In the genomic region with DNA sequence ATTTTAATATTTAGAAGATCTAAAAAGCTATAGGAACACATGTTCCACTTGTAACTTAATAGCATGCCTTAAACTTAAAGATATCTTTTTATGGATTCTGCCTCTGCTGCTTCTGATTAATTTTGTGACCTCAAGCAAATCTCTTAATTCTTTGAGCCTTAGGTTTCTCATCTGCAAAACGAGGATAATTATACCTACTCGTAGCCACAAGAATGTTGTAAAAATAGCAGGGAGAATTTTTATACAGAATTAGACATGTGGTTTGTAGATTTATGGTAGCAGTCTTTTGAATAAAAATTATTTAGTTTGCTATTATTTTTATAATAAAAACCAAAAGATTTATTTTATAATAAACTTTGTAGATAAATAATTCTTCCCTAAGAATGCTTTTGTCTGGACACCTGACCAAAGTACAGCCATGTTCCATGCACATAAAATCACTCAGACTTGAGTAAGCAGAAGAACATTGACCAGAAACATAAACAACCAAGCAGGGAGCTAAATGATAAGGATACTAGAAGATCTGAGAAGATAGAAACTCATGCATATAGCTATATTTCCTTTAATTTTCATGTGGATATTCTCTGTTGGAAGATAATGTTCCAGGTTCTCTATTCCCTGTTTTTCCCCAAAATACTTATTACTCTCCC, we compare ENCODE assay signal across 18 cellular contexts. TPM values are rescaled to one million over a fixed set of nuclear protein-coding genes. Genes with fewer than 3 reads are reported as not detected.
DNase-seq lines count a peak whose midpoint lies in the region; ATAC-seq and TF ChIP-seq lines count a peak whose summit lies in the region.
"Had no signal": no experiment of that assay in that cellular context is flagged by ENCODE, and none has a peak within 500 bp of the region (broad histone marks: within the 10 kb centered on the region; RNA-seq: fewer than 3 reads in every experiment).

No MANE protein-coding gene starts in this region.

- no peak overlapping the region for H3K4ac ChIP-seq in IMR-90 (ENCODE audit: low read depth, low read length)
- H3K4ac ChIP-seq in mesendoderm (ENCODE audit: low read depth, low read length) = no peak overlapping the region

- H2BK20ac ChIP-seq in IMR-90 (ENCODE audit: low read depth, low read length) = no peak overlapping the region

- no peak for TF ChIP-seq CTCF in BJ (IDR thresholded peaks at IDR 0.05; ENCODE audit: insufficient read depth, low read depth, low read length)
- no peak for TF ChIP-seq CTCF in IMR-90 (conservative IDR thresholded peaks at IDR 0.05; ENCODE audit: low read depth, low read length)
- TF ChIP-seq CTCF in brain microvascular endothelial cell (IDR thresholded peaks at IDR 0.05; ENCODE audit: low read depth, low read length, missing control alignments) = no peak

- no peak for TF ChIP-seq RAD21 in IMR-90 (IDR thresholded peaks at IDR 0.05; ENCODE audit: low read length)

- H2BK5ac ChIP-seq in IMR-90 (ENCODE audit: low read depth, low read length, poor library complexity, severe bottlenecking) = peak overlapping the region; percentile 51
- H2BK5ac ChIP-seq in mesendoderm (ENCODE audit: low read length) = no peak overlapping the region

- H3K56ac ChIP-seq in IMR-90 (ENCODE audit: extremely low read depth, insufficient read depth, low read length) = no peak overlapping the region
- H3K56ac ChIP-seq in mesendoderm (ENCODE audit: low read length) = no peak overlapping the region

- H2AK5ac ChIP-seq in IMR-90 (ENCODE audit: low read depth, low read length) = no peak overlapping the region
- no peak overlapping the region for H2AK5ac ChIP-seq in mesendoderm (ENCODE audit: low read length)

- H3K9ac ChIP-seq in IMR-90 (ENCODE audit: low read depth, low read length) (no peak overlapping the region), mesendoderm (ENCODE audit: low read length) (no peak overlapping the region)

- H3K23ac ChIP-seq in IMR-90 (ENCODE audit: low read depth, low read length) (no peak overlapping the region), mesendoderm (ENCODE audit: low read length) (no peak overlapping the region)

- DNase-seq in BJ (ENCODE audit: low read depth) (peak; percentile 70), IMR-90 (peak; percentile 20), brain microvascular endothelial cell (no peak), left colon (no peak), mesendoderm (no peak), midbrain (lab: John Stamatoyannopoulos, UW) (no peak), NCI-H2029 (lab: John Stamatoyannopoulos, UW) (no peak)
- DNase-seq: activated CD4-positive, alpha-beta T cell treated with anti-CD3 and anti-CD28 coated beads, Interleukin-2, amount 50 U/mL, for 48 hours; activated T-cell treated with anti-CD3 and anti-CD28 coated beads, Interleukin-2, amount 50 U/mL, for 24 hours; heart right ventricle; natural killer cell; NCI-H187; NCI-H446 treated with DMSO at 0.1 percent for 48 hours; Right ventricle myocardium superior; T-helper 1 cell; uterus had no signal

- no peak overlapping the region for H2AFZ ChIP-seq in IMR-90 (replicated peaks; ENCODE audit: low read length, poor library complexity)

- H4K20me1 ChIP-seq in IMR-90 (ENCODE audit: insufficient read depth, low read length) = no peaks in the 10 kb centered on the region

- no peak overlapping the region for H4K91ac ChIP-seq in IMR-90 (ENCODE audit: insufficient read depth, low read depth, low read length)

- ATAC-seq in IMR-90 (ENCODE audit: low read depth) (no peak), left colon (peak; percentile 38), GM21786 (IDR thresholded peaks at IDR 0.05; ENCODE audit: unreplicated experiment) (no peak)
- ATAC-seq: heart right ventricle, natural killer cell had no signal

- peaks cover 2% of the 10 kb centered on the region; the same call in 1 of the 2 replicates for H3K4me1 ChIP-seq in IMR-90 (ENCODE audit: control insufficient read depth, insufficient read depth, low read length)
- no peaks in the 10 kb centered on the region for H3K4me1 ChIP-seq in mesendoderm (ENCODE audit: control insufficient read depth, low read depth, low read length)
- H3K4me1 ChIP-seq: esophagus muscularis mucosa, uterus had no signal

- peaks cover 11 to 24% of the 10 kb centered on the region in 2 experiments for H3K79me1 ChIP-seq in IMR-90 (ENCODE audit: low read depth in 1 of 2, low read length in 2 of 2)
- H3K79me1 ChIP-seq in mesendoderm (ENCODE audit: low read length) = no peaks in the 10 kb centered on the region

- no peaks in the 10 kb centered on the region for H3K36me3 ChIP-seq in BJ (ENCODE audit: control insufficient read depth, insufficient read depth, low read length)
- no peaks in the 10 kb centered on the region for H3K36me3 ChIP-seq in IMR-90 (ENCODE audit: control insufficient read depth, insufficient read depth, low read length)
- no peaks in the 10 kb centered on the region for H3K36me3 ChIP-seq in brain microvascular endothelial cell (replicated peaks)
- no peaks in the 10 kb centered on the region for H3K36me3 ChIP-seq in mesendoderm (ENCODE audit: control insufficient read depth, insufficient read depth, low read length)
- H3K36me3 ChIP-seq: esophagus muscularis mucosa, heart right ventricle, uterus had no signal

- no peak overlapping the region for H4K5ac ChIP-seq in IMR-90 (ENCODE audit: low read depth, low read length)
- no peak overlapping the region for H4K5ac ChIP-seq in mesendoderm (ENCODE audit: low read length)

- H3K9me1 ChIP-seq in IMR-90 (ENCODE audit: insufficient read depth, low read length) = no peaks in the 10 kb centered on the region

- H3K9me3 ChIP-seq in IMR-90 (ENCODE audit: control insufficient read depth, insufficient read depth, low read length) = no peaks in the 10 kb centered on the region
- H3K9me3 ChIP-seq: esophagus muscularis mucosa, heart right ventricle, uterus had no signal

- no peak overlapping the region for H2BK120ac ChIP-seq in IMR-90 (ENCODE audit: low read depth, low read length)
- H2BK120ac ChIP-seq in mesendoderm (ENCODE audit: low read depth, low read length) = no peak overlapping the region

- no TSS peak for BruUV-seq in IMR-90 (replicated peaks; lab: Mats Ljungman, UMichigan)

- H4K8ac ChIP-seq in IMR-90 (ENCODE audit: low read depth in 2 of 2, low read length in 2 of 2) = no peak overlapping the region
- H4K8ac ChIP-seq in mesendoderm (ENCODE audit: low read depth, low read length) = no peak overlapping the region

- in situ Hi-C loops in IMR-90 (cut with MboI; ENCODE audit: low sequenced_read_pairs) = no loop called here
- in situ Hi-C loops in brain microvascular endothelial cell (cut with HindIII; ENCODE audit: low pct_ligation_motif_present, low sequenced_read_pairs) = no loop called here

- H3K14ac ChIP-seq in IMR-90 (replicated peaks; ENCODE audit: low read depth, low read length) = no peak overlapping the region

- CTCF ChIA-PET in BJ (lab: Yijun Ruan, JAX) (no interaction called here), IMR-90 (lab: Yijun Ruan, JAX) (no interaction called here)

- WGBS in IMR-90 (ENCODE audit: extremely low coverage in 2 of 2, insufficient read length in 1 of 2), 2 experiments = no CpG with 5 or more reads among the region's 2 CpGs
- WGBS in mesendoderm (ENCODE audit: extremely low coverage, insufficient coverage, low lambda C conversion rate) = no CpG with 5 or more reads among the region's 2 CpGs

- no peaks in the 10 kb centered on the region for H3K79me2 ChIP-seq in mesendoderm (ENCODE audit: control insufficient read depth, insufficient read depth, low read length)

- H3K4me3 ChIP-seq in BJ (ENCODE audit: low read depth, low read length) (no peak overlapping the region), IMR-90 (ENCODE audit: insufficient read depth, low read depth, low read length) (no peak overlapping the region), brain microvascular endothelial cell (ENCODE audit: low read depth, low read length) (no peak overlapping the region), mesendoderm (ENCODE audit: low read length) (no peak overlapping the region)
- H3K4me3 ChIP-seq: esophagus muscularis mucosa, heart right ventricle, uterus had no signal

- H3K27ac ChIP-seq in IMR-90 (ENCODE audit: insufficient read depth, low read length) (no peak overlapping the region), brain microvascular endothelial cell (peak overlapping the region; percentile 22), mesendoderm (ENCODE audit: low read depth, low read length) (no peak overlapping the region)
- H3K27ac ChIP-seq: esophagus muscularis mucosa, heart right ventricle had no signal

- H2AK9ac ChIP-seq in IMR-90 (replicated peaks; ENCODE audit: low read depth, low read length, poor library complexity) = no peak overlapping the region

- H3K18ac ChIP-seq in IMR-90 (ENCODE audit: low read depth, low read length) (no peak overlapping the region), mesendoderm (ENCODE audit: low read length) (no peak overlapping the region)

- H3K27me3 ChIP-seq in BJ (ENCODE audit: control insufficient read depth, insufficient read depth, low read length) (no peaks in the 10 kb centered on the region), IMR-90 (ENCODE audit: control insufficient read depth, insufficient read depth, low read length) (no peaks in the 10 kb centered on the region), brain microvascular endothelial cell (replicated peaks) (no peaks in the 10 kb centered on the region), mesendoderm (ENCODE audit: insufficient read depth, low read length, poor library complexity) (no peaks in the 10 kb centered on the region)
- H3K27me3 ChIP-seq: esophagus muscularis mucosa, heart right ventricle, uterus had no signal

- H2BK15ac ChIP-seq in IMR-90 (ENCODE audit: low read depth, low read length) (no peak overlapping the region), mesendoderm (replicated peaks; ENCODE audit: low read depth) (no peak overlapping the region)

- dilution Hi-C loops in IMR-90 (cut with HindIII; ENCODE audit: low sequenced_read_pairs, unreplicated experiment) = no loop called here

- no peak overlapping the region for H3K4me2 ChIP-seq in IMR-90 (ENCODE audit: low read depth, low read length)
- no peak overlapping the region for H3K4me2 ChIP-seq in mesendoderm (ENCODE audit: low read length)

- no peak for TF ChIP-seq POLR2A in IMR-90 (IDR thresholded peaks at IDR 0.05; ENCODE audit: low read depth, low read length)

- POLR2A ChIA-PET in BJ (lab: Charles Lee) (interaction anchor here (1.0 kb wide), 1 partner anchor 249 kb away, joined by 3 read pairs; no protein-coding TSS in a partner anchor), IMR-90 (lab: Charles Lee; ENCODE audit: unreplicated experiment) (no interaction called here)

- intact Hi-C loops in IMR-90 (cut with micrococcal nuclease) (no loop called here), left colon (cut with DNase I, micrococcal nuclease) (no loop called here)

RNA-seq across cellular contexts. Expression of gene C9orf85, which starts 18.5 kb away (rescaled TPM):
- polyA plus RNA-seq in BJ (2011; rRNA removed) (16.1 and 19.1 TPM in 2 replicates), IMR-90 (2012; rRNA removed) (8.2 and 8.4 TPM in 2 replicates)
- 5.2 and 7.3 TPM in 2 replicates for polyA minus RNA-seq in BJ (2011; rRNA and poly(A)+ RNA removed)
- total RNA-seq in IMR-90 (2012; rRNA removed) (4.3 and 10.6 TPM in 2 replicates), left colon (10 to 100 TPM; 13.5 to 16.9 TPM)
- 2.8 and 5.5 TPM in 2 replicates for polyA plus RNA-seq in IMR-90 (2012; cell fraction: cytosol; rRNA removed)
- 1.8 and 5.9 TPM in 2 replicates for polyA plus RNA-seq in IMR-90 (2012; cell fraction: nucleus; rRNA removed; ENCODE audit: low replicate concordance)
- 20.8 TPM for polyA plus RNA-seq in mesendoderm (2013, experiment 1 of 2)
- 20.0 TPM for polyA plus RNA-seq in mesendoderm (2013, experiment 2 of 2)

RNA-seq across cellular contexts. Expression of gene ABHD17B, which starts 18.9 kb away (rescaled TPM):
- polyA plus RNA-seq in BJ (2011; rRNA removed) (9.0 and 14.2 TPM in 2 replicates), IMR-90 (2012; rRNA removed) (5.3 and 7.5 TPM in 2 replicates)
- 9.5 and 10.2 TPM in 2 replicates for polyA minus RNA-seq in BJ (2011; rRNA and poly(A)+ RNA removed)
- total RNA-seq in IMR-90 (2012; rRNA removed) (16.8 and 24.2 TPM in 2 replicates), left colon (10 to 100 TPM; 28.1 to 33.2 TPM)
- polyA plus RNA-seq in IMR-90 (2012; cell fraction: cytosol; rRNA removed) = 2.4 and 3.0 TPM in 2 replicates
- polyA plus RNA-seq in IMR-90 (2012; cell fraction: nucleus; rRNA removed; ENCODE audit: low replicate concordance) = 1.6 and 5.7 TPM in 2 replicates
- polyA plus RNA-seq in mesendoderm (2013, experiment 1 of 2) = 52.9 TPM
- polyA plus RNA-seq in mesendoderm (2013, experiment 2 of 2) = 53.1 TPM

Comparison
In these comparisons a context has a peak if more than half of its experiments do, and no peak if none do; other contexts are left out.
1. DNase-seq: peak in BJ (single experiment) and IMR-90 (single experiment); none in brain microvascular endothelial cell (single experiment), left colon (0 of 2), mesendoderm (single experiment), midbrain (single experiment) and NCI-H2029 (single experiment).